Comparison of ENCODE assay signal across 8 cellular contexts in genomic region chr7:76314042-76314721, GRCh38. TPM values are rescaled to one million over a fixed set of nuclear protein-coding genes. Genes with fewer than 3 reads are reported as not detected.
DNase-seq lines count a peak whose midpoint lies in the region; TF ChIP-seq lines count a peak whose summit lies in the region.

No MANE protein-coding gene starts in this region.

- peak overlapping the region; percentile 60 for H3K4me2 ChIP-seq in trophoblast cell (ENCODE audit: low read length)

- no peak overlapping the region for H4K12ac ChIP-seq in trophoblast cell (ENCODE audit: low read depth, low read length)

- TF ChIP-seq EP300 in transverse colon (IDR thresholded peaks at IDR 0.05; ENCODE audit: low read depth) = no peak

- no peak overlapping the region for H3K4me3 ChIP-seq in HFF-Myc (replicated peaks; ENCODE audit: low read depth, low read length)
- H3K4me3 ChIP-seq in SK-N-MC = peak overlapping the region; percentile 56
- no peak overlapping the region for H3K4me3 ChIP-seq in trophoblast cell (ENCODE audit: low read depth, low read length)
- no peak overlapping the region for H3K4me3 ChIP-seq in transverse colon

- H3K4ac ChIP-seq in trophoblast cell (ENCODE audit: low read depth, low read length) = no peak overlapping the region

- H3K27ac ChIP-seq in SK-N-MC (no peak overlapping the region), trophoblast cell (ENCODE audit: low read depth, low read length) (no peak overlapping the region), transverse colon (no peak overlapping the region)

- H4K91ac ChIP-seq in trophoblast cell (ENCODE audit: low read depth, low read length) = peak overlapping the region; percentile 70

- H2BK120ac ChIP-seq in trophoblast cell (ENCODE audit: insufficient read depth, low read length, poor library complexity) = peak overlapping the region; percentile 50

- no peak for TF ChIP-seq POLR2A in transverse colon (IDR thresholded peaks at IDR 0.05)

- peaks cover 8 to 11% of the 10 kb centered on the region in 2 experiments for H3K4me1 ChIP-seq in trophoblast cell (ENCODE audit: control insufficient read depth in 1 of 2, insufficient read depth in 2 of 2, low read length in 2 of 2)
- H3K4me1 ChIP-seq in transverse colon = peaks cover 7 to 32% (median 21%) of the 10 kb centered on the region in 4 donors

- H3K79me2 ChIP-seq in trophoblast cell (ENCODE audit: control insufficient read depth, insufficient read depth, low read length, poor library complexity) = peaks cover 5% of the 10 kb centered on the region

- H3K14ac ChIP-seq in trophoblast cell (ENCODE audit: low read length) = no peak overlapping the region

- peak; percentile 100 for TF ChIP-seq CTCF in HFF-Myc (IDR thresholded peaks at IDR 0.05; ENCODE audit: low read depth, low read length, missing control alignments)
- peak; percentile 100 for TF ChIP-seq CTCF in transverse colon (IDR thresholded peaks at IDR 0.05)

- H2BK5ac ChIP-seq in trophoblast cell (ENCODE audit: low read depth, low read length, poor library complexity) = peak overlapping the region; percentile 43

- H4K8ac ChIP-seq in trophoblast cell (ENCODE audit: low read depth, low read length) = peak overlapping the region; percentile 78

- no peak overlapping the region for H2AK5ac ChIP-seq in trophoblast cell (ENCODE audit: low read length)

- H2BK12ac ChIP-seq in trophoblast cell (ENCODE audit: low read length) = peak overlapping the region; percentile 30

- WGBS in trophoblast cell (ENCODE audit: extremely low coverage, insufficient coverage, insufficient read length) = no CpG with 5 or more reads among the region's 15 CpGs
- WGBS in transverse colon (ENCODE audit: low coverage in 1 of 2), 2 donors = 11 to 83% methylated on average over 1 to 9 of the region's 15 CpGs

- no peak overlapping the region for H3K18ac ChIP-seq in trophoblast cell (ENCODE audit: low read length)

- intact Hi-C loops in transverse colon (cut with DNase I; ENCODE audit: low total_unique reads) = loop anchor here (1.0 kb wide), 2 partner anchors 23 to 136 kb away; no protein-coding TSS in a partner anchor

- H3K9ac ChIP-seq in SK-N-MC (ENCODE audit: insufficient read length) = no peak overlapping the region
- H3K9ac ChIP-seq in trophoblast cell (ENCODE audit: low read length) = peak overlapping the region; percentile 35

- H3K79me1 ChIP-seq in trophoblast cell (ENCODE audit: low read length) = peaks cover 12% of the 10 kb centered on the region

- H3K36me3 ChIP-seq in SK-N-MC (ENCODE audit: insufficient read depth, low read length) = no peaks in the 10 kb centered on the region
- no peaks in the 10 kb centered on the region for H3K36me3 ChIP-seq in trophoblast cell (ENCODE audit: control insufficient read depth in 1 of 2, insufficient read depth in 2 of 2, low read length in 2 of 2)
- H3K36me3 ChIP-seq in transverse colon = no peaks in the 10 kb centered on the region

- H3K27me3 ChIP-seq in trophoblast cell (ENCODE audit: insufficient read depth, low read length) (no peaks in the 10 kb centered on the region), transverse colon (no peaks in the 10 kb centered on the region)

- no peak overlapping the region for H3K23ac ChIP-seq in trophoblast cell (ENCODE audit: low read length)

- in situ Hi-C loops in transverse colon (cut with MboI; ENCODE audit: low pct_ligation_motif_present in 1 of 4, low pct_unique_long_range_greater_than_20kb in 1 of 4, low sequenced_read_pairs in 3 of 4) = loop anchor here in 2 of 4 donors (10.0 kb wide), 1 partner anchor 139 kb away; no protein-coding TSS in a partner anchor

- H3K9me3 ChIP-seq in SK-N-MC (ENCODE audit: low read depth, low read length) (no peaks in the 10 kb centered on the region), trophoblast cell (ENCODE audit: insufficient read depth, low read depth, low read length) (peaks cover 4% of the 10 kb centered on the region), transverse colon (no peaks in the 10 kb centered on the region)

- H2AFZ ChIP-seq in trophoblast cell (ENCODE audit: insufficient read depth, low read length, poor library complexity) = peak overlapping the region; percentile 68

- peak; percentile 90 for DNase-seq in ELR (ENCODE audit: low read depth)
- peak; percentile 76 for DNase-seq in HFF-Myc (ENCODE audit: extremely low read depth, low read depth)
- DNase-seq in NCI-H1092 treated with DMSO at 0.1 percent for 48 hours (lab: John Stamatoyannopoulos, UW) = peak; percentile 95
- peak; percentile 66 for DNase-seq in SK-N-MC (ENCODE audit: low read depth, low spot score)
- DNase-seq in activated naive CD4-positive, alpha-beta T cell treated with Interleukin-2 at 50 U/mL for 16 hours = peak; percentile 96
- peak; percentile 94 for DNase-seq in glomerular visceral epithelial cell (ENCODE audit: extremely low spot score)
- DNase-seq in trophoblast cell = peak; percentile 94 to 97
- peak; percentile 98 for DNase-seq in transverse colon

RNA-seq across cellular contexts. Expression of gene HSPB1, which starts 11.7 kb away (rescaled TPM):
- polyA plus RNA-seq in trophoblast cell (2013) = 1,533 and 1,664 TPM in 2 replicates
- total RNA-seq in transverse colon = 1,000 to 10,000 TPM in 1 of 4 donors, 100 to 1,000 TPM in 3; 387 to 1,086 (median 519) TPM

RNA-seq across cellular contexts. Expression of gene YWHAG, which starts 44.6 kb away (rescaled TPM):
- polyA plus RNA-seq in trophoblast cell (2013) = 95.3 and 99.5 TPM in 2 replicates
- 10 to 100 TPM; 35.9 to 71.6 (median 48.2) TPM for total RNA-seq in transverse colon
